In genomic region chr2:182597570-182597969, GRCh38 we compare ENCODE assay signal across 24 cellular contexts.
"Had no signal": no experiment of that assay in that cellular context is flagged by ENCODE, and none has a peak within 500 bp of the region (broad histone marks: within the 10 kb centered on the region; RNA-seq: fewer than 3 reads in every experiment).

No MANE protein-coding gene starts in this region.

- H3K27me3 ChIP-seq: hepatocyte, uterus had no signal

- H3K36me3 Mint-ChIP-seq: brain; memory B cell; natural killer cell treated with Interleukin-12 subunit alpha and Interleukin-12 subunit beta and Interleukin-15 and Interleukin-18, amount 100 ng/mL, for 72 hours; stimulated activated naive B cell treated with anti-CD40 and anti-IgM and Interleukin-4, amounts not matched to agents 10 μg/mL and 1 μg/mL and 100 μg/mL, for 72 hours had no signal

- H3K9ac ChIP-seq: parathyroid adenoma had no signal

- H3K4me1 ChIP-seq: parathyroid adenoma, uterus had no signal

- H3K9me3 ChIP-seq: uterus had no signal

- H3K27ac Mint-ChIP-seq: activated B cell treated with CpG ODN at 0.5 μM for 24 hours; activated CD4-positive, alpha-beta T cell treated with anti-CD3 and anti-CD28 coated beads for 36 hours; activated naive CD4-positive, alpha-beta T cell treated with anti-CD3 and anti-CD28 coated beads for 36 hours; brain; effector memory CD8-positive, alpha-beta T cell; memory B cell; natural killer cell treated with Interleukin-12 subunit alpha and Interleukin-12 subunit beta and Interleukin-15 and Interleukin-18, amount 100 ng/mL, for 72 hours; stimulated activated naive B cell treated with anti-CD40 and anti-IgM and Interleukin-4, amounts not matched to agents 10 μg/mL and 1 μg/mL and 100 μg/mL, for 72 hours had no signal

- H3K27ac ChIP-seq: hepatocyte, parathyroid adenoma, uterus had no signal

- H3K4me1 Mint-ChIP-seq: activated B cell treated with CpG ODN at 0.5 μM for 24 hours; activated CD4-positive, alpha-beta T cell treated with anti-CD3 and anti-CD28 coated beads for 36 hours; memory B cell; stimulated activated naive B cell treated with anti-CD40 and anti-IgM and Interleukin-4, amounts not matched to agents 10 μg/mL and 1 μg/mL and 100 μg/mL, for 72 hours had no signal

- H3K4me2 ChIP-seq: hepatocyte had no signal

- H3K36me3 ChIP-seq: uterus had no signal

- H2AFZ ChIP-seq: hepatocyte, parathyroid adenoma had no signal

- ATAC-seq: activated CD4-positive, alpha-beta T cell treated with anti-CD3 and anti-CD28 coated beads for 36 hours; effector memory CD8-positive, alpha-beta T cell; esophagus mucosa; natural killer cell treated with Interleukin-12 subunit alpha and Interleukin-12 subunit beta and Interleukin-15 and Interleukin-18, amount 100 ng/mL, for 72 hours; stimulated activated naive B cell treated with anti-CD40 and anti-IgM and Interleukin-4, amounts not matched to agents 10 μg/mL and 1 μg/mL and 100 μg/mL, for 72 hours had no signal

- H3K79me2 ChIP-seq: hepatocyte, parathyroid adenoma had no signal

- DNase-seq: activated B cell treated with CpG ODN at 0.5 μM for 24 hours; activated CD4-positive, alpha-beta T cell treated with anti-CD3 and anti-CD28 coated beads for 36 hours; activated CD4-positive, alpha-beta T cell treated with anti-CD3 and anti-CD28 coated beads, Interleukin-2, amount 50 U/mL, for 4 hours; activated naive CD4-positive, alpha-beta T cell treated with anti-CD3 and anti-CD28 coated beads for 36 hours; activated T-cell treated with anti-CD3 and anti-CD28 coated beads, Interleukin-2, amount 50 U/mL, for 48 hours; anterior cingulate cortex; central memory CD4-positive, alpha-beta T cell; effector memory CD8-positive, alpha-beta T cell; foreskin melanocyte; nucleus accumbens; right cardiac atrium; stimulated activated CD4-positive, alpha-beta T cell treated with anti-CD3 and anti-CD28 coated beads, Interleukin-2, amount 100 ng/mL, for 48 hours; stimulated activated CD8-positive, alpha-beta memory T cell treated with anti-CD3 and anti-CD28 coated beads, Interleukin-4, amount 100 ng/mL, for 48 hours; stimulated activated naive B cell treated with anti-CD40 and anti-IgM and Interleukin-4, amounts not matched to agents 10 μg/mL and 1 μg/mL and 100 μg/mL, for 72 hours; T-helper 9 cell; uterus had no signal

- FAIRE-seq: colon, endothelial cell of umbilical vein had no signal

- H3K4me3 Mint-ChIP-seq: activated B cell treated with CpG ODN at 0.5 μM for 24 hours; activated CD4-positive, alpha-beta T cell treated with anti-CD3 and anti-CD28 coated beads for 36 hours; activated naive CD4-positive, alpha-beta T cell treated with anti-CD3 and anti-CD28 coated beads for 36 hours; brain; effector memory CD8-positive, alpha-beta T cell; memory B cell; natural killer cell treated with Interleukin-12 subunit alpha and Interleukin-12 subunit beta and Interleukin-15 and Interleukin-18, amount 100 ng/mL, for 72 hours; stimulated activated naive B cell treated with anti-CD40 and anti-IgM and Interleukin-4, amounts not matched to agents 10 μg/mL and 1 μg/mL and 100 μg/mL, for 72 hours had no signal

- H3K9me3 Mint-ChIP-seq: activated B cell treated with CpG ODN at 0.5 μM for 24 hours; activated naive CD4-positive, alpha-beta T cell treated with anti-CD3 and anti-CD28 coated beads for 36 hours; brain; effector memory CD8-positive, alpha-beta T cell; memory B cell; natural killer cell treated with Interleukin-12 subunit alpha and Interleukin-12 subunit beta and Interleukin-15 and Interleukin-18, amount 100 ng/mL, for 72 hours; stimulated activated naive B cell treated with anti-CD40 and anti-IgM and Interleukin-4, amounts not matched to agents 10 μg/mL and 1 μg/mL and 100 μg/mL, for 72 hours had no signal

- H3K4me3 ChIP-seq: hepatocyte, uterus had no signal
